2 cellular contexts compared by ENCODE assay signal in genomic region chr4:30553721-30554120, GRCh38.
TF ChIP-seq lines count a peak whose summit lies in the region.

No MANE protein-coding gene starts in this region.

TF ChIP-seq in IMR-90, 13 proteins besides CTCF, POLR2A, EP300 and RAD21:
- TF ChIP-seq MXI1 (IDR thresholded peaks at IDR 0.05; ENCODE audit: borderline replicate concordance, low read depth, low read length) (no peak), RCOR1 (IDR thresholded peaks at IDR 0.05; ENCODE audit: insufficient replicate concordance, low read length) (no peak)

TF ChIP-seq in GM23338, 12 proteins besides CTCF, POLR2A, EP300 and RAD21:
- TF ChIP-seq POLR2AphosphoS5 (IDR thresholded peaks at IDR 0.05; ENCODE audit: low read depth) (no peak), JUNB (IDR thresholded peaks at IDR 0.05; ENCODE audit: unreplicated experiment) (no peak), ZNF331 (CRISPR knock-in tag; IDR thresholded peaks at IDR 0.05; ENCODE audit: low read depth) (no peak), ZNF462 (CRISPR knock-in tag; IDR thresholded peaks at IDR 0.05) (no peak), EZH2phosphoT487 (IDR thresholded peaks at IDR 0.05; ENCODE audit: unreplicated experiment) (no peak), ZNF114 (CRISPR knock-in tag; IDR thresholded peaks at IDR 0.05) (no peak), CREB1 (CRISPR knock-in tag; IDR thresholded peaks at IDR 0.05; ENCODE audit: low read depth) (no peak), EZH2 (IDR thresholded peaks at IDR 0.05; ENCODE audit: low read depth, unreplicated experiment) (no peak), NANOG (IDR thresholded peaks at IDR 0.05; ENCODE audit: borderline replicate concordance) (no peak)
